In the genomic region with DNA sequence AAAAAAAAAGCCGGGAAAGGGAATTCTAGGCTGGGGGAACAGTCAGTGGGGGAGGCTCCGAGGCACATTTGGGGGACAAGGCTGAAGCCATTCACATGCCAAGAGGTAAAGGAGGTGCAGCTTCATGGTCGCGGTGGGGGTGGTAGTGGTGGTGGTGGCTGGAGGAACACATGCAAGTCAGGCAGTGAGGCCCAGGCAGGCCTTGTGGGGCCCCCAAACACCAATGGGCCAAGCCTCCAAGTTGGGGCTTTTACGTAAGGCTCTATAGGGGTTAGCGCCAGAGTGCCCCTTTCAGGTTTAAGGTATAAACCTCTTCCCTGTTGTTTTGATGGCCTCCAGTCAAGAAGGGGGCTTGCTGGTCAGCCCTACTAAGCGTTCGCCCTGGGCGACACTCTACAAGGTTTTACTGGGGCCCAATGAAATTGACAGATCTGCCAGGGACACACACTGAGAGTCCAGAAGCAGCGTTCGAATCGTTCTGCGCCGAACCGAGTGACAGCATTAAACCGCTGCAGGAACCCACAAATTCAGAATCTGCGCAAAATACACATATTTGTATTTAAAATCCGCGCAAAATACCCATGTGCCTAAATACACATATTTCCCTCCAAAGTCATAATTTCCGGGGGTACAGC, we compare ENCODE assay signal across 8 cellular contexts. TPM values are rescaled to one million over a fixed set of nuclear protein-coding genes. Genes with fewer than 3 reads are reported as not detected.
DNase-seq lines count a peak whose midpoint lies in the region; ATAC-seq and TF ChIP-seq lines count a peak whose summit lies in the region.

No MANE protein-coding gene starts in this region.

- H3K4me3 Mint-ChIP-seq in CD4-positive, CD25-positive, alpha-beta regulatory T cell, result peak overlapping the region; percentile 74 to 96 (median 85)
- H3K4me3 Mint-ChIP-seq in endodermal cell, result peak overlapping the region; percentile 78

- H3K9me3 ChIP-seq in CD4-positive, CD25-positive, alpha-beta regulatory T cell (ENCODE audit: control insufficient read depth in 2 of 2, low read length in 2 of 2), result no peaks in the 10 kb centered on the region
- H3K9me3 ChIP-seq in OCI-LY3 (ENCODE audit: insufficient read depth, low read length) (no peaks in the 10 kb centered on the region), endodermal cell (ENCODE audit: control insufficient read depth, low read length) (no peaks in the 10 kb centered on the region), neuron (ENCODE audit: low read length) (no peaks in the 10 kb centered on the region)

- ATAC-seq in CD4-positive, CD25-positive, alpha-beta regulatory T cell (ENCODE audit: low read depth in 2 of 2), result no peak
- ATAC-seq in GM18907 (IDR thresholded peaks at IDR 0.05; ENCODE audit: unreplicated experiment), result no peak

- H3K27ac Mint-ChIP-seq in CD4-positive, CD25-positive, alpha-beta regulatory T cell, result peak overlapping the region; percentile 89 to 98 (median 96)
- H3K27ac Mint-ChIP-seq in endodermal cell, result no peak overlapping the region

- H3K9ac ChIP-seq in OCI-LY3 (ENCODE audit: low read length) (peak overlapping the region; percentile 86), endodermal cell (ENCODE audit: extremely low read depth, low read length, poor library complexity, severe bottlenecking) (peak overlapping the region; percentile 97)

- H3K27me3 Mint-ChIP-seq in CD4-positive, CD25-positive, alpha-beta regulatory T cell, result no peaks in the 10 kb centered on the region
- H3K27me3 Mint-ChIP-seq in endodermal cell (ENCODE audit: insufficient read depth), result peaks cover 8% of the 10 kb centered on the region

- H3K27ac ChIP-seq in CD4-positive, CD25-positive, alpha-beta regulatory T cell (ENCODE audit: insufficient read depth, low read length, poor library complexity, severe bottlenecking), result peak overlapping the region; percentile 99
- peak overlapping the region; percentile 85 for H3K27ac ChIP-seq in OCI-LY3 (ENCODE audit: low read length)
- H3K27ac ChIP-seq in endodermal cell (ENCODE audit: low read depth, low read length), result peak overlapping the region; percentile 97

- DNase-seq in CD4-positive, CD25-positive, alpha-beta regulatory T cell, result peak in 1 of 3 donors; percentile 33
- DNase-seq in endodermal cell (no peak), SHP77 treated with DMSO at 0.1 percent for 48 hours (lab: John Stamatoyannopoulos, UW) (no peak), NCI-H2029 treated with DMSO at 0.1 percent for 48 hours (lab: John Stamatoyannopoulos, UW) (no peak)
- DNase-seq in effector CD4-positive, alpha-beta T cell, result no peak

- H3K9me3 Mint-ChIP-seq in CD4-positive, CD25-positive, alpha-beta regulatory T cell, result no peaks in the 10 kb centered on the region
- no peaks in the 10 kb centered on the region for H3K9me3 Mint-ChIP-seq in endodermal cell

- H2AFZ ChIP-seq in OCI-LY3 (ENCODE audit: low read depth, low read length) (peak overlapping the region; percentile 94), neuron (ENCODE audit: low read depth, low read length) (peak overlapping the region; percentile 81)

- TF ChIP-seq CTCF in OCI-LY3 (IDR thresholded peaks at IDR 0.05; ENCODE audit: low read depth, low read length), result no peak
- TF ChIP-seq CTCF in endodermal cell (conservative IDR thresholded peaks at IDR 0.05), result no peak

- 83 to 86% methylated on average over 16 to 20 of the region's 20 CpGs for WGBS in endodermal cell (ENCODE audit: insufficient coverage in 1 of 2, insufficient read length in 1 of 2), 2 experiments

- peaks cover 7% of the 10 kb centered on the region for H3K79me2 ChIP-seq in OCI-LY3 (ENCODE audit: low read length)

- H3K4me2 ChIP-seq in OCI-LY3 (ENCODE audit: low read length), result peak overlapping the region; percentile 75

- no peaks in the 10 kb centered on the region for H3K27me3 ChIP-seq in CD4-positive, CD25-positive, alpha-beta regulatory T cell (ENCODE audit: control insufficient read depth, insufficient read depth, low read length)
- H3K27me3 ChIP-seq in OCI-LY3 (ENCODE audit: low read depth, low read length), result peaks cover 9% of the 10 kb centered on the region; the same call in 1 of the 2 replicates
- no peaks in the 10 kb centered on the region for H3K27me3 ChIP-seq in endodermal cell (ENCODE audit: control insufficient read depth, insufficient read depth, low read length, poor library complexity, severe bottlenecking)
- no peaks in the 10 kb centered on the region for H3K27me3 ChIP-seq in neuron (ENCODE audit: insufficient read depth, low read length)

- H3K36me3 ChIP-seq in CD4-positive, CD25-positive, alpha-beta regulatory T cell (ENCODE audit: control insufficient read depth, insufficient read depth, low read length), result peaks cover 16% of the 10 kb centered on the region
- peaks cover 12% of the 10 kb centered on the region for H3K36me3 ChIP-seq in OCI-LY3 (replicated peaks; ENCODE audit: low read depth, low read length)
- peaks cover 11% of the 10 kb centered on the region for H3K36me3 ChIP-seq in endodermal cell (ENCODE audit: control insufficient read depth, insufficient read depth, low read length)
- H3K36me3 ChIP-seq in neuron (ENCODE audit: insufficient read depth, low read length), result peaks cover 16% of the 10 kb centered on the region

- H3K4me1 ChIP-seq in CD4-positive, CD25-positive, alpha-beta regulatory T cell (ENCODE audit: control insufficient read depth, insufficient read depth, low read length, poor library complexity, severe bottlenecking), result peaks cover 60% of the 10 kb centered on the region
- peaks cover 11% of the 10 kb centered on the region for H3K4me1 ChIP-seq in OCI-LY3 (ENCODE audit: low read length)
- H3K4me1 ChIP-seq in endodermal cell (ENCODE audit: control insufficient read depth, insufficient read depth, low read length), result peaks cover 4% of the 10 kb centered on the region
- peaks cover 10% of the 10 kb centered on the region for H3K4me1 ChIP-seq in neuron (ENCODE audit: insufficient read depth, low read length)

- H4K20me1 ChIP-seq in OCI-LY3 (ENCODE audit: insufficient read depth, low read length), result no peaks in the 10 kb centered on the region

- H3K36me3 Mint-ChIP-seq in CD4-positive, CD25-positive, alpha-beta regulatory T cell, result peaks cover 4% of the 10 kb centered on the region
- H3K36me3 Mint-ChIP-seq in endodermal cell (ENCODE audit: low read depth), result peaks cover 4% of the 10 kb centered on the region

- peaks cover 16 to 71% (median 42%) of the 10 kb centered on the region in 4 donors for H3K4me1 Mint-ChIP-seq in CD4-positive, CD25-positive, alpha-beta regulatory T cell
- peaks cover 2% of the 10 kb centered on the region for H3K4me1 Mint-ChIP-seq in endodermal cell

- H3K4me3 ChIP-seq in CD4-positive, CD25-positive, alpha-beta regulatory T cell (ENCODE audit: low read depth, low read length), result peak overlapping the region; percentile 70
- H3K4me3 ChIP-seq in OCI-LY3 (ENCODE audit: low read length) (peak overlapping the region; percentile 82), endodermal cell (ENCODE audit: low read length) (peak overlapping the region; percentile 91), neuron (ENCODE audit: low read length) (peak overlapping the region; percentile 90)

RNA-seq across cellular contexts. Expression of gene AP5S1, which starts 0.8 kb away (rescaled TPM):
- 10.5 TPM for total RNA-seq in CD4-positive, CD25-positive, alpha-beta regulatory T cell
- 10 to 100 TPM; 18.7 to 22.2 (median 20.4) TPM for polyA plus RNA-seq in CD4-positive, CD25-positive, alpha-beta regulatory T cell
- 1 to 10 TPM; 5.1 to 6.1 TPM for total RNA-seq in endodermal cell
- polyA plus RNA-seq in endodermal cell (2013, experiment 1 of 2), result 4.1 TPM
- 3.8 TPM for polyA plus RNA-seq in endodermal cell (2013, experiment 2 of 2)

RNA-seq across cellular contexts. Expression of gene CDC25B, which starts 23.4 kb away (rescaled TPM):
- total RNA-seq in CD4-positive, CD25-positive, alpha-beta regulatory T cell, result 310 TPM
- 10 to 100 TPM; 39.7 to 48.4 (median 47.0) TPM for polyA plus RNA-seq in CD4-positive, CD25-positive, alpha-beta regulatory T cell
- 10 to 100 TPM; 25.7 to 33.6 TPM for total RNA-seq in endodermal cell
- 52.9 TPM for polyA plus RNA-seq in endodermal cell (2013, experiment 1 of 2)
- polyA plus RNA-seq in endodermal cell (2013, experiment 2 of 2), result 52.3 TPM

RNA-seq across cellular contexts. Expression of gene MAVS, which starts 27.1 kb away (rescaled TPM):
- total RNA-seq in CD4-positive, CD25-positive, alpha-beta regulatory T cell, result 26.1 TPM
- polyA plus RNA-seq in CD4-positive, CD25-positive, alpha-beta regulatory T cell, result 1 to 10 TPM; 3.5 to 4.7 (median 3.8) TPM
- total RNA-seq in endodermal cell, result 10 to 100 TPM; 43.1 to 43.2 TPM
- polyA plus RNA-seq in endodermal cell (2013, experiment 1 of 2), result 17.0 TPM
- polyA plus RNA-seq in endodermal cell (2013, experiment 2 of 2), result 16.9 TPM

RNA-seq across cellular contexts. Expression of gene CENPB, which starts 33.0 kb away (rescaled TPM):
- total RNA-seq in CD4-positive, CD25-positive, alpha-beta regulatory T cell, result 38.5 TPM
- 1 to 10 TPM; 1.2 to 1.9 (median 1.5) TPM for polyA plus RNA-seq in CD4-positive, CD25-positive, alpha-beta regulatory T cell
- total RNA-seq in endodermal cell, result 10 to 100 TPM; 43.0 to 50.7 TPM
- polyA plus RNA-seq in endodermal cell (2013, experiment 1 of 2), result 43.7 TPM
- polyA plus RNA-seq in endodermal cell (2013, experiment 2 of 2), result 43.5 TPM

RNA-seq across cellular contexts. Expression of gene SPEF1, which starts 38.3 kb away (rescaled TPM):
- total RNA-seq in CD4-positive, CD25-positive, alpha-beta regulatory T cell, result not detected
- polyA plus RNA-seq in CD4-positive, CD25-positive, alpha-beta regulatory T cell, result not detected
- total RNA-seq in endodermal cell, result under 1 TPM; 0.35 to 0.44 TPM
- polyA plus RNA-seq in endodermal cell (2013, experiment 1 of 2), result 0.57 TPM
- polyA plus RNA-seq in endodermal cell (2013, experiment 2 of 2), result 0.66 TPM
